In genomic region chr3:38532529-38532928, GRCh38 we compare ENCODE assay signal across 16 cellular contexts. TPM values are rescaled to one million over a fixed set of nuclear protein-coding genes. Genes with fewer than 3 reads are reported as not detected.
A peak's percentile ranks its signal among the peaks of the same experiment; 100 is the strongest.
DNase-seq lines count a peak whose midpoint lies in the region; ATAC-seq and TF ChIP-seq lines count a peak whose summit lies in the region.
"Had no signal": no experiment of that assay in that cellular context is flagged by ENCODE, and none has a peak within 500 bp of the region (broad histone marks: within the 10 kb centered on the region; RNA-seq: fewer than 3 reads in every experiment).

No MANE protein-coding gene starts in this region.

- peak overlapping the region; percentile 29 for H4K8ac ChIP-seq in mesenchymal stem cell (ENCODE audit: low read length)

- no peak overlapping the region for H3K23ac ChIP-seq in mesenchymal stem cell (ENCODE audit: low read length in 2 of 2)

- H3K18ac ChIP-seq in mesenchymal stem cell (ENCODE audit: low read depth in 1 of 2, low read length in 2 of 2): no peak overlapping the region

- H3K4me1 ChIP-seq in right atrium auricular region (peaks cover 0 to 30% of the 10 kb centered on the region in 2 donors), mesenchymal stem cell (ENCODE audit: control insufficient read depth, insufficient read depth, low read depth, low read length) (peaks cover 2% of the 10 kb centered on the region)
- H3K4me1 ChIP-seq: A549, Caco-2 had no signal

- H3K36me3 ChIP-seq in right atrium auricular region: peaks cover 8% of the 10 kb centered on the region
- H3K36me3 ChIP-seq in mesenchymal stem cell (ENCODE audit: control insufficient read depth in 1 of 2, insufficient read depth in 2 of 2, low read depth in 1 of 2, low read length in 2 of 2): peaks cover 18 to 32% of the 10 kb centered on the region in 2 experiments

- no peak overlapping the region for H2BK12ac ChIP-seq in mesenchymal stem cell (ENCODE audit: low read length in 2 of 2)

- intact Hi-C loops in Right ventricle myocardium superior (cut with DNase I): no loop called here

- peak overlapping the region; percentile 77 for H3K27ac ChIP-seq in right atrium auricular region
- no peak overlapping the region for H3K27ac ChIP-seq in mesenchymal stem cell (ENCODE audit: low read length, poor library complexity, severe bottlenecking)
- H3K27ac ChIP-seq: 22Rv1, A549, C4-2B, GM23248, HL-60 had no signal

- H3K4me3 ChIP-seq in right atrium auricular region (no peak overlapping the region), mesenchymal stem cell (ENCODE audit: insufficient read depth in 1 of 2, low read depth in 1 of 2, low read length in 2 of 2) (no peak overlapping the region)
- H3K4me3 ChIP-seq: A549, GM23248 had no signal

- H3K9me3 ChIP-seq in right atrium auricular region (no peaks in the 10 kb centered on the region), mesenchymal stem cell (ENCODE audit: control insufficient read depth, low read length) (peaks cover 10% of the 10 kb centered on the region)
- H3K9me3 ChIP-seq: Caco-2 had no signal

- no peak overlapping the region for H2BK5ac ChIP-seq in mesenchymal stem cell (ENCODE audit: low read depth, low read length, poor library complexity, severe bottlenecking)

- no peak overlapping the region for H2BK15ac ChIP-seq in mesenchymal stem cell (ENCODE audit: low read depth, poor library complexity, severe bottlenecking)

- no peak overlapping the region for H2AK5ac ChIP-seq in mesenchymal stem cell (ENCODE audit: low read length, severe bottlenecking)

- H3K27me3 ChIP-seq in right atrium auricular region (no peaks in the 10 kb centered on the region), mesenchymal stem cell (ENCODE audit: control insufficient read depth in 1 of 2, insufficient read depth in 1 of 2, low read length in 2 of 2) (no peaks in the 10 kb centered on the region)

- H3K4ac ChIP-seq in mesenchymal stem cell (ENCODE audit: low read depth in 1 of 2, low read length in 2 of 2): no peak overlapping the region

- no peak overlapping the region for H4K91ac ChIP-seq in mesenchymal stem cell (ENCODE audit: low read length)

- no peak overlapping the region for H3K4me2 ChIP-seq in mesenchymal stem cell (ENCODE audit: low read length, poor library complexity, severe bottlenecking)
- H3K4me2 ChIP-seq: A549 had no signal

- WGBS in mesenchymal stem cell: 62% methylated on average over 2 of the region's 3 CpGs

- no peak for TF ChIP-seq CTCF in right atrium auricular region (IDR thresholded peaks at IDR 0.05)

- no peak overlapping the region for H3K14ac ChIP-seq in mesenchymal stem cell (ENCODE audit: low read length in 2 of 2)

- H3K79me1 ChIP-seq in mesenchymal stem cell (replicated peaks; ENCODE audit: low read length, poor library complexity, severe bottlenecking): peaks cover 4% of the 10 kb centered on the region

- H2AFZ ChIP-seq in mesenchymal stem cell (ENCODE audit: low read depth, low read length): no peak overlapping the region
- H2AFZ ChIP-seq: GM23248 had no signal

- ATAC-seq in Right ventricle myocardium superior (ENCODE audit: poor library complexity) (no peak), HG03196 (IDR thresholded peaks at IDR 0.05; ENCODE audit: unreplicated experiment) (no peak)

- no peak overlapping the region for H3K9ac ChIP-seq in mesenchymal stem cell (ENCODE audit: low read length)
- H3K9ac ChIP-seq: GM23248 had no signal

- peak; percentile 54 for DNase-seq in activated effector memory CD4-positive, alpha-beta T cell treated with anti-CD3 and anti-CD28 coated beads, Interleukin-2, amount 50 U/mL, for 16 hours
- no peak for DNase-seq in activated effector memory CD4-positive, alpha-beta T cell treated with Interleukin-2 at 50 U/mL for 16 hours
- no peak for DNase-seq in right atrium auricular region (ENCODE audit: low spot score)
- no peak for DNase-seq in Right ventricle myocardium superior
- DNase-seq in mesenchymal stem cell: no peak
- DNase-seq in stimulated activated CD4-positive, alpha-beta T cell treated with anti-CD3 and anti-CD28 coated beads, Interleukin-12 subunit alpha, Interleukin-12 subunit beta, amount 100 ng/mL, for 4 hours: no peak
- DNase-seq: AML-193; Caco-2; CD4-positive, alpha-beta T cell; GM23248; HCEC 1CT had no signal

- H2BK120ac ChIP-seq in mesenchymal stem cell (ENCODE audit: low read depth, low read length): no peak overlapping the region

RNA-seq across cellular contexts. Expression of gene EXOG, which starts 36.4 kb away (rescaled TPM):
- total RNA-seq in right atrium auricular region: 10 to 100 TPM; 23.4 to 36.6 TPM
- 23.2 TPM for total RNA-seq in Right ventricle myocardium superior
- 8.5 TPM for polyA plus RNA-seq in mesenchymal stem cell (2013, experiment 1 of 2)
- 7.9 TPM for polyA plus RNA-seq in mesenchymal stem cell (2013, experiment 2 of 2)
